Comparison of ENCODE assay signal across 16 cellular contexts in genomic region chr6:32989375-32989774, GRCh38.
"Had no signal": no experiment of that assay in that cellular context is flagged by ENCODE, and none has a peak within 500 bp of the region (broad histone marks: within the 10 kb centered on the region; RNA-seq: fewer than 3 reads in every experiment).

No MANE protein-coding gene starts in this region.

- DNase-seq: activated CD4-positive, CD25-positive, alpha-beta regulatory T cell; activated CD8-positive, alpha-beta memory T cell treated with anti-CD3 and anti-CD28 coated beads, Interleukin-2, amount 10 ng/mL, durations not matched to agents 7 days and 5 days; activated effector memory CD4-positive, alpha-beta T cell treated with Interleukin-2 at 50 U/mL for 16 hours; activated naive CD4-positive, alpha-beta T cell treated with anti-CD3 and anti-CD28 coated beads, Interleukin-2, amount 50 U/mL, for 16 hours; activated T-cell treated with anti-CD3 and anti-CD28 coated beads, Interleukin-2, amount 50 U/mL, for 1 hour; caudate nucleus; colonic mucosa; left colon; lower lobe of right lung; nucleus accumbens; posterior cingulate gyrus; retina; tibial artery had no signal

- H3K36me3 Mint-ChIP-seq: activated CD8-positive, alpha-beta memory T cell treated with anti-CD3 and anti-CD28 coated beads, Interleukin-2, amount 10 ng/mL, durations not matched to agents 7 days and 5 days; stimulated activated memory B cell treated with anti-CD40 and anti-IgM and Interleukin-4, amounts not matched to agents 10 μg/mL and 1 μg/mL and 100 μg/mL, for 72 hours had no signal

- H3K27ac Mint-ChIP-seq: activated CD8-positive, alpha-beta memory T cell treated with anti-CD3 and anti-CD28 coated beads, Interleukin-2, amount 10 ng/mL, durations not matched to agents 7 days and 5 days; nephron; stimulated activated memory B cell treated with anti-CD40 and anti-IgM and Interleukin-4, amounts not matched to agents 10 μg/mL and 1 μg/mL and 100 μg/mL, for 72 hours had no signal

- H3K9me3 Mint-ChIP-seq: stimulated activated memory B cell treated with anti-CD40 and anti-IgM and Interleukin-4, amounts not matched to agents 10 μg/mL and 1 μg/mL and 100 μg/mL, for 72 hours had no signal

- ATAC-seq: activated CD8-positive, alpha-beta memory T cell treated with anti-CD3 and anti-CD28 coated beads, Interleukin-2, amount 10 ng/mL, durations not matched to agents 7 days and 5 days; esophagus mucosa; left colon; lower lobe of right lung; stimulated activated memory B cell treated with anti-CD40 and anti-IgM and Interleukin-4, amounts not matched to agents 10 μg/mL and 1 μg/mL and 100 μg/mL, for 72 hours had no signal

- H3K4me1 Mint-ChIP-seq: nephron had no signal

- H3K4me3 Mint-ChIP-seq: activated CD8-positive, alpha-beta memory T cell treated with anti-CD3 and anti-CD28 coated beads, Interleukin-2, amount 10 ng/mL, durations not matched to agents 7 days and 5 days; nephron; stimulated activated memory B cell treated with anti-CD40 and anti-IgM and Interleukin-4, amounts not matched to agents 10 μg/mL and 1 μg/mL and 100 μg/mL, for 72 hours had no signal

- H3K27me3 Mint-ChIP-seq: stimulated activated memory B cell treated with anti-CD40 and anti-IgM and Interleukin-4, amounts not matched to agents 10 μg/mL and 1 μg/mL and 100 μg/mL, for 72 hours had no signal
